ENCODE assay signal across 13 cellular contexts in the genomic region with DNA sequence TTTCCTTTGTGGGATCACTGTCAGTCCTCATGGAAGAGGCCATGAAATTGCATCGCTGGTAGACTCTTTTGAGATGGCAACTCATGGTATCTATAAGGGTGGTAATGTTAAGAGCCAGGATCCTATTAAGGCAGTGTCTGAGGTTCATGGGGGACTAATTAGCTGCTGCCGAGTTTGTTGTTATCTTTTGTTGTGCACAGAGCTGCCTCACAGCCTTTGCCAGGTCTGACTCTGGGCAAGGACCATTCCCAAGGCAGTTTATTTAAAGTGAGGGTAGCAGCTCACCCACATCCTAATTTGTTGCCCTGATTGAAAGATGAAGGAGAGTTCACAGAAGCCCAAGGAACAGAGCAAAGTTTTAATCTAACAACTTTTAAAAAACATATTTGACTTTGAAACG. TPM values are rescaled to one million over a fixed set of nuclear protein-coding genes. Genes with fewer than 3 reads are reported as not detected.
DNase-seq lines count a peak whose midpoint lies in the region; ATAC-seq and TF ChIP-seq lines count a peak whose summit lies in the region.
"Had no signal": no experiment of that assay in that cellular context is flagged by ENCODE, and none has a peak within 500 bp of the region (broad histone marks: within the 10 kb centered on the region; RNA-seq: fewer than 3 reads in every experiment).

No MANE protein-coding gene starts in this region.

- peaks cover 4% of the 10 kb centered on the region for H3K27me3 Mint-ChIP-seq in brain

- no peaks in the 10 kb centered on the region for H3K9me3 ChIP-seq in muscle layer of duodenum (ENCODE audit: control insufficient read depth in 1 of 2, low read length in 2 of 2)

- no peak for TF ChIP-seq CTCF in brain (conservative IDR thresholded peaks at IDR 0.05)

- DNase-seq in Ammon's horn (ENCODE audit: low spot score) (peak; percentile 28), SK-N-DZ (ENCODE audit: low spot score) (no peak), hepatic stellate cell (ENCODE audit: low spot score) (no peak)
- DNase-seq: C1 segment of cervical spinal cord; left colon; NCI-H774; stimulated activated naive CD4-positive, alpha-beta T cell treated with Interleukin-2 at 50 U/mL for 16 hours had no signal

- H3K27me3 ChIP-seq in muscle layer of duodenum (ENCODE audit: low read depth, low read length) = no peaks in the 10 kb centered on the region

- no peak overlapping the region for H3K4me3 ChIP-seq in muscle layer of duodenum (ENCODE audit: low read depth in 1 of 2, low read length in 2 of 2)
- H3K4me3 ChIP-seq: skin epidermis had no signal

- no peaks in the 10 kb centered on the region for H3K36me3 Mint-ChIP-seq in brain

- ATAC-seq in GM19043 (IDR thresholded peaks at IDR 0.05; ENCODE audit: low read depth, unreplicated experiment) = peak; percentile 3
- ATAC-seq in HG02642 (IDR thresholded peaks at IDR 0.05; ENCODE audit: poor library complexity, unreplicated experiment) = no peak
- ATAC-seq in GM19467 (IDR thresholded peaks at IDR 0.05; ENCODE audit: unreplicated experiment) = no peak

- peaks cover 83% of the 10 kb centered on the region for H3K4me1 Mint-ChIP-seq in brain

- H3K4me1 ChIP-seq in muscle layer of duodenum (ENCODE audit: control insufficient read depth in 1 of 2, insufficient read depth in 2 of 2, low read length in 2 of 2) = peaks cover 48 to 55% of the 10 kb centered on the region in 2 donors

- H3K9me3 Mint-ChIP-seq in brain = no peaks in the 10 kb centered on the region

- H3K27ac ChIP-seq in muscle layer of duodenum (ENCODE audit: low read length) = peak overlapping the region; percentile 65

- no peaks in the 10 kb centered on the region for H3K36me3 ChIP-seq in muscle layer of duodenum (ENCODE audit: control insufficient read depth in 1 of 2, insufficient read depth in 2 of 2, low read length in 2 of 2)

- peak overlapping the region in 1 of 5 experiments; percentile 78 for H3K27ac Mint-ChIP-seq in brain

- peak overlapping the region in 3 of 5 experiments; percentile 1 to 69 (median 1) for H3K4me3 Mint-ChIP-seq in brain

RNA-seq across cellular contexts. Expression of a gene that starts 7.9 kb away (rescaled TPM):
- 46.7 TPM for polyA plus RNA-seq in brain (ENCODE audit: insufficient read depth, low read depth, low replicate concordance)
- 6.1 and 11.4 TPM in 2 replicates for polyA plus RNA-seq in SK-N-DZ (2014; cell fraction: cytosol; rRNA removed)
- 5.9 and 20.2 TPM in 2 replicates for polyA plus RNA-seq in SK-N-DZ (2014; cell fraction: nucleus; rRNA removed)
